ENCODE assay signal across 20 cellular contexts in genomic region chr22:47674600-47674999, GRCh38.
"Had no signal": no experiment of that assay in that cellular context is flagged by ENCODE, and none has a peak within 500 bp of the region (broad histone marks: within the 10 kb centered on the region; RNA-seq: fewer than 3 reads in every experiment).

No MANE protein-coding gene starts in this region.

- H3K4me3 ChIP-seq: colonic mucosa, esophagus muscularis mucosa, gastroesophageal sphincter, heart left ventricle, left lung, lower lobe of right lung, mucosa of descending colon had no signal

- H3K27me3 ChIP-seq: colonic mucosa, esophagus muscularis mucosa, foreskin keratinocyte, heart left ventricle, left lung had no signal

- H3K4me1 ChIP-seq: colonic mucosa, esophagus muscularis mucosa, foreskin keratinocyte, gastroesophageal sphincter, heart left ventricle, left lung, lower lobe of right lung had no signal

- H3K36me3 ChIP-seq: colonic mucosa, esophagus muscularis mucosa, gastroesophageal sphincter, heart left ventricle, left lung, lower lobe of right lung had no signal

- DNase-seq: colonic mucosa; cortex of kidney; effector CD4-positive, alpha-beta T cell; effector memory CD4-positive, alpha-beta T cell; foreskin keratinocyte; heart left ventricle; hippocampal formation; left cardiac atrium; left ventricle myocardium superior; lower lobe of right lung; mesenchymal stem cell; mucosa of descending colon; naive B cell had no signal

- H3K9me3 ChIP-seq: colonic mucosa, esophagus muscularis mucosa, gastroesophageal sphincter, heart left ventricle, left lung, lower lobe of right lung, mucosa of descending colon had no signal

- ATAC-seq: foreskin keratinocyte, gastroesophageal sphincter, heart left ventricle, left cardiac atrium, left lung, left ventricle myocardium superior, lower lobe of right lung, mucosa of descending colon had no signal

- FAIRE-seq: endothelial cell of umbilical vein, frontal cortex, islet of Langerhans, keratinocyte had no signal

- H3K27ac ChIP-seq: colonic mucosa, esophagus muscularis mucosa, foreskin keratinocyte, gastroesophageal sphincter, heart left ventricle, left lung, lower lobe of right lung had no signal
